Comparison of ENCODE assay signal across 21 cellular contexts in genomic region chr7:8747338-8747737, GRCh38.
DNase-seq lines count a peak whose midpoint lies in the region; ATAC-seq, FAIRE-seq and TF ChIP-seq lines count a peak whose summit lies in the region.
"Had no signal": no experiment of that assay in that cellular context is flagged by ENCODE, and none has a peak within 500 bp of the region (broad histone marks: within the 10 kb centered on the region; RNA-seq: fewer than 3 reads in every experiment).

No MANE protein-coding gene starts in this region.

- H2AFZ ChIP-seq in SK-N-SH (ENCODE audit: low read depth) (no peak overlapping the region), K562 (ENCODE audit: low read depth, low read length) (peak overlapping the region; percentile 42; the same call in 1 of the 2 replicates)
- H2AFZ ChIP-seq: GM23248 had no signal

- no peak for FAIRE-seq in K562 (lab: Jason Lieb, UNC)
- FAIRE-seq: A549, G401.6, GM12892, H1 had no signal

- H3K4me3 ChIP-seq in SK-N-SH (ENCODE audit: low read depth in 2 of 2, low read length in 1 of 2) = no peak overlapping the region
- no peak overlapping the region for H3K4me3 ChIP-seq in K562
- H3K4me3 ChIP-seq: A549, GM23248 had no signal

- H4K20me1 ChIP-seq in SK-N-SH (ENCODE audit: insufficient read depth) (no peaks in the 10 kb centered on the region), K562 (replicated peaks; ENCODE audit: control insufficient read depth, insufficient read depth, low read length) (no peaks in the 10 kb centered on the region)

- H3K9me2 ChIP-seq in SK-N-SH = no peaks in the 10 kb centered on the region

- H3K4me2 ChIP-seq in SK-N-SH (no peak overlapping the region), K562 (ENCODE audit: insufficient read depth, low read length) (no peak overlapping the region)
- H3K4me2 ChIP-seq: A549 had no signal

- POLR2A ChIA-PET in SK-N-SH (lab: Yijun Ruan, JAX) (no interaction called here), K562 (lab: Yijun Ruan, JAX) (no interaction called here)

- no peaks in the 10 kb centered on the region for H3F3A ChIP-seq in SK-N-SH (replicated peaks; ENCODE audit: insufficient read depth)

- no peak for TF ChIP-seq POLR2A in K562 (conservative IDR thresholded peaks at IDR 0.05)

- TF ChIP-seq RAD21 in SK-N-SH (IDR thresholded peaks at IDR 0.05; ENCODE audit: low read length) (peak; percentile 12; the same call in 1 of the 2 replicates), K562 (CRISPR knock-in tag; conservative IDR thresholded peaks at IDR 0.05 in 1 of 2, IDR thresholded peaks at IDR 0.05 in 1 of 2) (no peak)

- peaks cover 0 to 16% of the 10 kb centered on the region in 2 experiments; a peak in 2 of 4 replicates for H3K4me1 ChIP-seq in SK-N-SH (ENCODE audit: control insufficient read depth in 1 of 2, insufficient read depth in 2 of 2, low read depth in 1 of 2, low read length in 1 of 2)
- peaks cover 4 to 17% of the 10 kb centered on the region in 2 experiments for H3K4me1 ChIP-seq in K562 (replicated peaks in 1 of 2; ENCODE audit: control insufficient read depth in 2 of 2, insufficient read depth in 2 of 2, low read length in 2 of 2)
- H3K4me1 ChIP-seq: A549 had no signal

- TF ChIP-seq EP300 in SK-N-SH (IDR thresholded peaks at IDR 0.05; ENCODE audit: borderline replicate concordance in 1 of 2, low read depth in 1 of 2, low read length in 1 of 2) (peak in 1 of 2 experiments; percentile 56; a peak in 1 of 4 replicates), K562 (IDR thresholded peaks at IDR 0.05; ENCODE audit: low read length) (no peak)

- WGBS in SK-N-SH (ENCODE audit: low lambda C conversion rate) = 2% methylated on average over 1 of the region's 1 CpG
- WGBS in K562 (ENCODE audit: insufficient coverage, low coverage, missing lambda C conversion rate) = 0% methylated on average over 1 of the region's 1 CpG

- H3K36me3 ChIP-seq in SK-N-SH (replicated peaks in 1 of 2; ENCODE audit: control insufficient read depth in 1 of 2, insufficient read depth in 2 of 2, low read length in 1 of 2) = no peaks in the 10 kb centered on the region
- no peaks in the 10 kb centered on the region for H3K36me3 ChIP-seq in K562 (ENCODE audit: control insufficient read depth, insufficient read depth, low read length)

- in situ Hi-C loops in K562 (cut with MboI) = no loop called here

- H3K9me3 ChIP-seq in SK-N-SH = no peaks in the 10 kb centered on the region; the same call in 1 of the 2 replicates
- no peaks in the 10 kb centered on the region for H3K9me3 ChIP-seq in K562 (replicated peaks; ENCODE audit: control insufficient read depth, insufficient read depth, low read depth, low read length)
- H3K9me3 ChIP-seq: A549, Caco-2 had no signal

- H3K27me3 ChIP-seq in SK-N-SH (ENCODE audit: insufficient read depth) (no peaks in the 10 kb centered on the region), K562 (ENCODE audit: control insufficient read depth in 2 of 2, insufficient read depth in 2 of 2, low read length in 2 of 2) (no peaks in the 10 kb centered on the region)

- CTCF ChIA-PET in SK-N-SH (lab: Yijun Ruan, JAX) = interaction anchor here (0.9 to 1.2 kb wide), 2 partner anchors 12 to 23 kb away, joined by 3 read pairs; no protein-coding TSS in a partner anchor
- CTCF ChIA-PET in K562 (lab: Yijun Ruan, JAX; ENCODE audit: low intra/inter-chr PET ratio) = no interaction called here

- H3K27ac ChIP-seq in SK-N-SH (ENCODE audit: low read depth in 2 of 2, low read length in 1 of 2) (peak overlapping the region in 1 of 2 experiments; percentile 80; a peak in 2 of 4 replicates), K562 (ENCODE audit: extremely low read depth, low read depth, low read length) (no peak overlapping the region)
- H3K27ac ChIP-seq: 22Rv1, A549, C4-2B, GM23248 had no signal

- H3K9me1 ChIP-seq in K562 (ENCODE audit: control insufficient read depth, insufficient read depth, low read length) = no peaks in the 10 kb centered on the region

- DNase-seq in NCI-H82 (lab: John Stamatoyannopoulos, UW) = peak; percentile 16
- DNase-seq in NCI-H82 treated with DMSO at 0.1 percent for 48 hours (lab: John Stamatoyannopoulos, UW; ENCODE audit: unreplicated experiment) = no peak
- peak; percentile 52 for DNase-seq in SK-N-SH
- no peak for DNase-seq in K562 (ENCODE audit: extremely low read depth in 1 of 4, low spot score in 3 of 4)
- DNase-seq in T-helper 9 cell = no peak
- DNase-seq: ACHN; Caco-2; CD4-positive, CD25-positive, alpha-beta regulatory T cell; CD8-positive, alpha-beta T cell; DMS153; DND-41; GM23248; H9 had no signal

- no TSS peak for BruUV-seq in K562 (replicated peaks; lab: Mats Ljungman, UMichigan)

- H3K79me2 ChIP-seq in SK-N-SH (ENCODE audit: insufficient read depth) (no peaks in the 10 kb centered on the region), K562 (ENCODE audit: control insufficient read depth, insufficient read depth, low read length) (no peaks in the 10 kb centered on the region)

- TF ChIP-seq CTCF in SK-N-SH (IDR thresholded peaks at IDR 0.05) (no peak), K562 (IDR thresholded peaks at IDR 0.05 in 2 of 3, conservative IDR thresholded peaks at IDR 0.05 in 1 of 3; ENCODE audit: insufficient read depth in 2 of 3, low read depth in 1 of 3, low read length in 3 of 3) (no peak)

- no peak overlapping the region for H3K9ac ChIP-seq in SK-N-SH
- H3K9ac ChIP-seq in K562 (ENCODE audit: insufficient read depth in 1 of 2, low read depth in 2 of 2, low read length in 2 of 2) = no peak overlapping the region
- H3K9ac ChIP-seq: GM23248 had no signal

- intact Hi-C loops in K562 (cut with micrococcal nuclease) = no loop called here

- ATAC-seq in K562 (no peak), GM21515 (IDR thresholded peaks at IDR 0.05; ENCODE audit: unreplicated experiment) (no peak)
- ATAC-seq: A549; CD8-positive, alpha-beta T cell; HCT116 had no signal

TF ChIP-seq in SK-N-SH, 30 proteins besides CTCF, POLR2A, EP300 and RAD21:
- TF ChIP-seq CHD2 (IDR thresholded peaks at IDR 0.05; ENCODE audit: low read length, partially characterized antibody) = peak; percentile 39
- no peak for TF ChIP-seq FOXM1 (IDR thresholded peaks at IDR 0.05; ENCODE audit: low read depth)
- TF ChIP-seq TCF12 (IDR thresholded peaks at IDR 0.05) = peak; percentile 25; the same call in 1 of the 2 replicates
- no peak for TF ChIP-seq YY1 (IDR thresholded peaks at IDR 0.05; ENCODE audit: low read depth)
- TF ChIP-seq SMC3 (IDR thresholded peaks at IDR 0.05; ENCODE audit: low read depth, low read length) = no peak
- TF ChIP-seq FOXJ3 (CRISPR knock-in tag; IDR thresholded peaks at IDR 0.05) = peak; percentile 47; the same call in 1 of the 2 replicates
- peak; percentile 97 for TF ChIP-seq GATA2 (CRISPR knock-in tag; IDR thresholded peaks at IDR 0.05)
- TF ChIP-seq RCOR1 (IDR thresholded peaks at IDR 0.05; ENCODE audit: low read length) = peak; percentile 79
TF ChIP-seq in SK-N-SH: peak in this region for 5.

TF ChIP-seq in K562, 482 proteins besides CTCF, POLR2A, EP300 and RAD21 (continues in another document):
- TF ChIP-seq ZNF23 (CRISPR knock-in tag; IDR thresholded peaks at IDR 0.05) = no peak
- TF ChIP-seq HMG20A (CRISPR knock-in tag; conservative IDR thresholded peaks at IDR 0.05) = no peak
- TF ChIP-seq BRCA1 (IDR thresholded peaks at IDR 0.05) = no peak
- no peak for TF ChIP-seq BRCA1 (CRISPR knock-in tag; IDR thresholded peaks at IDR 0.05)
- TF ChIP-seq ZZZ3 (IDR thresholded peaks at IDR 0.05) = no peak

Comparison
In these comparisons a context has a peak if more than half of its experiments do, and no peak if none do; other contexts are left out.
1. DNase-seq: peak in NCI-H82 (single experiment) and SK-N-SH (single experiment); none in NCI-H82 treated with DMSO at 0.1 percent for 48 hours (single experiment), K562 (0 of 4) and T-helper 9 cell (single experiment).